ENCODE assay signal across 1 cellular context in the genomic region with DNA sequence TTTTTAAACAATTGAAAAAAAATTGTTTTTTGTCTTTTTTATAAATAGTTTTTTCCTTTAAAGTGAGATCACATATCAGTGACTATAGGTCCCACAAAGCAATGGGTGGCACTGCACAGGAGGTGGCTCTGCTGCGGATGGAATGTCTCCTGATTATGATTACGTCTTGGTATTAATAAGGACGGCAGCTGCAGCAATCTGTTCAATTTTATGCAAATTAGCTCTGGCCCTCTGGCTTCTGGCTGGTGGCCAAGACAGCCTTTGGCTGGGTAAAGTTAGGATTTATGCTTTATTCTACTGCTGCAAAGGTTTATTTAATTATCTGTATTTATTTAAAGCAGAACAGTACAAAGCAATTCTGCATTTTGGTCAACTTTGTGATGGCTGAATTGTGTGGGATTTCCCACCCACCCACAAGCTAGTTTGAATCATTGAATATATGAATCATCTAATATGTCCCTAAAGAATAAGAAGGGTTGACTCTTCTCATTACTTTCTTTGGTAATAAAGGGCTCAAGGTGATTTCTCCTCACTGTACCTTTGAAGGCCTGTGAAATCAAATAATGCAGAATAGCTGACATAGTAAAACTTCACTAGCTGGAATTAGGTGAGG.
TF ChIP-seq lines count a peak whose summit lies in the region.

No MANE protein-coding gene starts in this region.

TF ChIP-seq in SK-N-SH treated with all-trans-retinoic acid at 6 μM for 48 hours, 23 proteins besides CTCF, POLR2A, EP300 and RAD21 (continued from another document):
- TF ChIP-seq, protein P1, sequence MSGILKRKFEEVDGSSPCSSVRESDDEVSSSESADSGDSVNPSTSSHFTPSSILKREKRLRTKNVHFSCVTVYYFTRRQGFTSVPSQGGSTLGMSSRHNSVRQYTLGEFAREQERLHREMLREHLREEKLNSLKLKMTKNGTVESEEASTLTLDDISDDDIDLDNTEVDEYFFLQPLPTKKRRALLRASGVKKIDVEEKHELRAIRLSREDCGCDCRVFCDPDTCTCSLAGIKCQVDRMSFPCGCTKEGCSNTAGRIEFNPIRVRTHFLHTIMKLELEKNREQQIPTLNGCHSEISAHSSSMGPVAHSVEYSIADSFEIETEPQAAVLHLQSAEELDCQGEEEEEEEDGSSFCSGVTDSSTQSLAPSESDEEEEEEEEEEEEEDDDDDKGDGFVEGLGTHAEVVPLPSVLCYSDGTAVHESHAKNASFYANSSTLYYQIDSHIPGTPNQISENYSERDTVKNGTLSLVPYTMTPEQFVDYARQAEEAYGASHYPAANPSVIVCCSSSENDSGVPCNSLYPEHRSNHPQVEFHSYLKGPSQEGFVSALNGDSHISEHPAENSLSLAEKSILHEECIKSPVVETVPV (CRISPR knock-in tag; IDR thresholded peaks at IDR 0.05) = no peak
